ENCODE assay signal across 1 cellular context in the genomic region with DNA sequence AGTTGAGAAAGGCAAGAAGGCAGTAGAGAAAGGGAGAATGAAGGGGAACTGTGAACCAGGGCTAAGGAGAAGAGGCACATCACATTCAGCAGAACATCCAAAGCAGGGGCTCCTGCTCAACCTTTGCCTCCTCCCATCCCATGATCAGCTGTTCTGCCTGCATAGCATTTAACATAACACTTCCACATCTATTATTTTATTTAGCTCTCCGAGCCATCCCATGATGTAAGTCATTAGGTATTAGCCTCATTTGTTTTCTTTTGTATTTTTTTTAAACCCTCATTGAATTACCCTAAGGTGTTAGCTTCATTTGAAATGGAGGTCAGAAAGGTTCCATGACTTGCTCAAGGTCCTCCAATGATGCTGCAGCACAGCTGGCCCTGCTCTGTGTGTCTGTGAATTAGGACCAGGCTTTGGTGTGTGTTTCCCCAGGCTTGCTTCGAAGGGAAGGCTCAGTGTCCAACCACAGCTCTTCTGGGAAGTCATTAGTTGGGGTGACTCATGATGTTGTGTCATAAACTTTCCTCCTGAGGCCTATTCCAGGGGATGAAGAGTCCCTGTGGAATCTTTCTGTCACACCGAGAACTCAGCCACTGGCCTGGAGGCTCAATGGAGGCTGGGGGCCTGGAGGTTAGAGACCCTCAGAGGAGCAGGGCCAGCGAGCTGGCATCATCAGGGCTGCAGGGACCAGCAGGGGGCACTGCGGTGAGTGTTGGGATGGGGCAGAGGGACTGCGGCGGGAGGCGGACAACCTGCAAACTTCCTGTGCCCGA.
TF ChIP-seq lines count a peak whose summit lies in the region.

No MANE protein-coding gene starts in this region.

TF ChIP-seq in GM12878, 131 proteins besides CTCF, POLR2A, EP300 and RAD21 (continued from another document):
- TF ChIP-seq, protein P1, sequence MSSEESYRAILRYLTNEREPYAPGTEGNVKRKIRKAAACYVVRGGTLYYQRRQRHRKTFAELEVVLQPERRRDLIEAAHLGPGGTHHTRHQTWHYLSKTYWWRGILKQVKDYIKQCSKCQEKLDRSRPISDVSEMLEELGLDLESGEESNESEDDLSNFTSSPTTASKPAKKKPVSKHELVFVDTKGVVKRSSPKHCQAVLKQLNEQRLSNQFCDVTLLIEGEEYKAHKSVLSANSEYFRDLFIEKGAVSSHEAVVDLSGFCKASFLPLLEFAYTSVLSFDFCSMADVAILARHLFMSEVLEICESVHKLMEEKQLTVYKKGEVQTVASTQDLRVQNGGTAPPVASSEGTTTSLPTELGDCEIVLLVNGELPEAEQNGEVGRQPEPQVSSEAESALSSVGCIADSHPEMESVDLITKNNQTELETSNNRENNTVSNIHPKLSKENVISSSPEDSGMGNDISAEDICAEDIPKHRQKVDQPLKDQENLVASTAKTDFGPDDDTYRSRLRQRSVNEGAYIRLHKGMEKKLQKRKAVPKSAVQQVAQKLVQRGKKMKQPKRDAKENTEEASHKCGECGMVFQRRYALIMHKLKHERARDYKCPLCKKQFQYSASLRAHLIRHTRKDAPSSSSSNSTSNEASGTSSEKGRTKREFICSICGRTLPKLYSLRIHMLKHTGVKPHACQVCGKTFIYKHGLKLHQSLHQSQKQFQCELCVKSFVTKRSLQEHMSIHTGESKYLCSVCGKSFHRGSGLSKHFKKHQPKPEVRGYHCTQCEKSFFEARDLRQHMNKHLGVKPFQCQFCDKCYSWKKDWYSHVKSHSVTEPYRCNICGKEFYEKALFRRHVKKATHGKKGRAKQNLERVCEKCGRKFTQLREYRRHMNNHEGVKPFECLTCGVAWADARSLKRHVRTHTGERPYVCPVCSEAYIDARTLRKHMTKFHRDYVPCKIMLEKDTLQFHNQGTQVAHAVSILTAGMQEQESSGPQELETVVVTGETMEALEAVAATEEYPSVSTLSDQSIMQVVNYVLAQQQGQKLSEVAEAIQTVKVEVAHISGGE (CRISPR knock-in tag; IDR thresholded peaks at IDR 0.05): no peak
- TF ChIP-seq NFXL1 (IDR thresholded peaks at IDR 0.05; ENCODE audit: borderline replicate concordance): no peak
- TF ChIP-seq SRF (IDR thresholded peaks at IDR 0.05; ENCODE audit: low read depth in 2 of 2, low read length in 2 of 2): no peak
- TF ChIP-seq, protein P2, sequence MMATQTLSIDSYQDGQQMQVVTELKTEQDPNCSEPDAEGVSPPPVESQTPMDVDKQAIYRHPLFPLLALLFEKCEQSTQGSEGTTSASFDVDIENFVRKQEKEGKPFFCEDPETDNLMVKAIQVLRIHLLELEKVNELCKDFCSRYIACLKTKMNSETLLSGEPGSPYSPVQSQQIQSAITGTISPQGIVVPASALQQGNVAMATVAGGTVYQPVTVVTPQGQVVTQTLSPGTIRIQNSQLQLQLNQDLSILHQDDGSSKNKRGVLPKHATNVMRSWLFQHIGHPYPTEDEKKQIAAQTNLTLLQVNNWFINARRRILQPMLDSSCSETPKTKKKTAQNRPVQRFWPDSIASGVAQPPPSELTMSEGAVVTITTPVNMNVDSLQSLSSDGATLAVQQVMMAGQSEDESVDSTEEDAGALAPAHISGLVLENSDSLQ (IDR thresholded peaks at IDR 0.05): no peak
